25 cellular contexts compared by ENCODE assay signal in the genomic region with DNA sequence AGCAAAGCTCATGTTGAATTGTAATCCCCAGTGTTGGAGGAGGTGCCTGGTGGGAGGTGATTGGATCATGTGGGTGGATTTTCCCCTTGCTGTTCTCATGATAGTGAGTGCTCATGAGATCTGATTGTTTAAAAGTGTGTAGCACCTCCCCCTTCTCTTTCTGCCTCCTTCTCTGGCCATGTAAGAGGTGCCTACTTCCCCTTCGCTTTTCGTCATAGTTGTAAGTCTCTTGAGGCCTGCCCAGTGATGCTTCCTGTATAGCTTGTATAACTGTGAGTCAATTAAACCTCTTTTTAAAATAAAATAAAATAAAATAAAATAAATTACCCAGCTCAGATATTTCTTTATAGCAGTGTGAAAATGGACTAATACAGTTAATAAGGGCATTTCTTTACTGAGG.
"Had no signal": no experiment of that assay in that cellular context is flagged by ENCODE, and none has a peak within 500 bp of the region (broad histone marks: within the 10 kb centered on the region; RNA-seq: fewer than 3 reads in every experiment).

No MANE protein-coding gene starts in this region.

- H3K27ac ChIP-seq: body of pancreas, cardiac muscle cell, epithelial cell of prostate, gastroesophageal sphincter, left ventricle myocardium inferior, transverse colon had no signal

- H3K36me3 ChIP-seq: cardiac muscle cell, gastroesophageal sphincter, left ventricle myocardium inferior, transverse colon had no signal

- H3K4me1 ChIP-seq: body of pancreas, gastroesophageal sphincter, left ventricle myocardium inferior, transverse colon had no signal

- ATAC-seq: activated CD4-positive, alpha-beta T cell treated with anti-CD3 and anti-CD28 coated beads for 36 hours; activated naive CD8-positive, alpha-beta T cell treated with anti-CD3 and anti-CD28 coated beads, Interleukin-2, amount 50 U/mL, for 24 hours; activated T-cell treated with anti-CD3 and anti-CD28 coated beads, Interleukin-2, amount 50 U/mL, for 72 hours; body of pancreas; gastroesophageal sphincter; naive thymus-derived CD4-positive, alpha-beta T cell; sciatic nerve; stimulated activated effector memory CD8-positive, alpha-beta T cell treated with anti-CD3 and anti-CD28 coated beads, Interleukin-12 subunit alpha, Interleukin-12 subunit beta, amount 100 ng/mL, for 72 hours had no signal

- H3K9me3 ChIP-seq: body of pancreas, gastroesophageal sphincter, left ventricle myocardium inferior, transverse colon had no signal

- DNase-seq: activated B cell treated with CpG ODN at 0.5 μM for 24 hours; activated CD4-positive, alpha-beta memory T cell treated with anti-CD3 and anti-CD28 coated beads for 36 hours; activated CD4-positive, alpha-beta T cell treated with anti-CD3 and anti-CD28 coated beads for 36 hours; activated gamma-delta T cell; activated naive CD4-positive, alpha-beta T cell treated with anti-CD3 and anti-CD28 coated beads, Interleukin-2, amount 50 U/mL, for 16 hours; activated naive CD8-positive, alpha-beta T cell treated with anti-CD3 and anti-CD28 coated beads, Interleukin-2, amount 50 U/mL, for 24 hours; activated T-cell treated with anti-CD3 and anti-CD28 coated beads, Interleukin-2, amount 50 U/mL, for 72 hours; anterior cingulate cortex; body of pancreas; cortex of kidney; endodermal cell; head of caudate nucleus; hypothalamus; left ventricle myocardium inferior; naive thymus-derived CD4-positive, alpha-beta T cell; posterior cingulate gyrus; small intestine; stimulated activated CD4-positive, alpha-beta T cell treated with anti-CD3 and anti-CD28 coated beads, Interleukin-2, amount 100 ng/mL, for 24 hours; T-helper 9 cell; transverse colon had no signal

- H3K4me3 ChIP-seq: body of pancreas, cardiac muscle cell, gastroesophageal sphincter, left ventricle myocardium inferior, transverse colon had no signal

- H3K27me3 ChIP-seq: body of pancreas, cardiac muscle cell, gastroesophageal sphincter, transverse colon had no signal
